Comparison of ENCODE assay signal across 8 cellular contexts in genomic region chr14:59123975-59124374, GRCh38.
A peak's percentile ranks its signal among the peaks of the same experiment; 100 is the strongest.
DNase-seq lines count a peak whose midpoint lies in the region; ATAC-seq lines count a peak whose summit lies in the region.

No MANE protein-coding gene starts in this region.

- H3K4me1 ChIP-seq in Karpas-422 (ENCODE audit: low read length) = 0 out of 2 replicates have a peak, but pooled peaks cover 4% of the 10 kb centered on the region

- H3K9me2 ChIP-seq in Karpas-422 (replicated peaks; ENCODE audit: insufficient read depth, low read length) = no peaks in the 10 kb centered on the region

- H3K9ac ChIP-seq in Karpas-422 (ENCODE audit: low read length) = no peak overlapping the region

- no peaks in the 10 kb centered on the region for H3K9me3 ChIP-seq in Karpas-422 (ENCODE audit: low read length)

- ATAC-seq in GM21825 (IDR thresholded peaks at IDR 0.05; ENCODE audit: unreplicated experiment) (no peak), HG03442 (IDR thresholded peaks at IDR 0.05; ENCODE audit: unreplicated experiment) (no peak)

- H2AFZ ChIP-seq in Karpas-422 (ENCODE audit: low read length) = no peak overlapping the region

- no peaks in the 10 kb centered on the region for H3K79me2 ChIP-seq in Karpas-422 (ENCODE audit: low read length)

- H3K36me3 ChIP-seq in Karpas-422 (ENCODE audit: insufficient read depth, low read length) = no peaks in the 10 kb centered on the region

- H3K27me3 ChIP-seq in Karpas-422 (ENCODE audit: low read length) = no peaks in the 10 kb centered on the region

- DNase-seq in DMS79 (lab: John Stamatoyannopoulos, UW) (peak; percentile 23), Karpas-422 (peak; percentile 60), amniotic epithelial cell (ENCODE audit: low read depth) (peak; percentile 38), medulla oblongata (ENCODE audit: extremely low spot score) (peak; percentile 24)
- DNase-seq in central memory CD4-positive, alpha-beta T cell = no peak
- DNase-seq in activated naive CD4-positive, alpha-beta T cell treated with Interleukin-2 at 50 U/mL for 16 hours = no peak

- no peak overlapping the region for H3K27ac ChIP-seq in Karpas-422 (ENCODE audit: low read length)

- no peak overlapping the region for H3K4me3 ChIP-seq in Karpas-422 (ENCODE audit: low read length)

- no peak overlapping the region for H3K4me2 ChIP-seq in Karpas-422 (ENCODE audit: low read depth, low read length, poor library complexity, severe bottlenecking)

- no peaks in the 10 kb centered on the region for H4K20me1 ChIP-seq in Karpas-422 (ENCODE audit: insufficient read depth, low read depth, low read length)

Comparison
In these comparisons a context has a peak if more than half of its experiments do, and no peak if none do; other contexts are left out.
1. DNase-seq: peak in DMS79 (single experiment), Karpas-422 (single experiment), amniotic epithelial cell (single experiment) and medulla oblongata (single experiment); none in central memory CD4-positive, alpha-beta T cell (single experiment) and activated naive CD4-positive, alpha-beta T cell treated with Interleukin-2 at 50 U/mL for 16 hours (single experiment).